In the genomic region with DNA sequence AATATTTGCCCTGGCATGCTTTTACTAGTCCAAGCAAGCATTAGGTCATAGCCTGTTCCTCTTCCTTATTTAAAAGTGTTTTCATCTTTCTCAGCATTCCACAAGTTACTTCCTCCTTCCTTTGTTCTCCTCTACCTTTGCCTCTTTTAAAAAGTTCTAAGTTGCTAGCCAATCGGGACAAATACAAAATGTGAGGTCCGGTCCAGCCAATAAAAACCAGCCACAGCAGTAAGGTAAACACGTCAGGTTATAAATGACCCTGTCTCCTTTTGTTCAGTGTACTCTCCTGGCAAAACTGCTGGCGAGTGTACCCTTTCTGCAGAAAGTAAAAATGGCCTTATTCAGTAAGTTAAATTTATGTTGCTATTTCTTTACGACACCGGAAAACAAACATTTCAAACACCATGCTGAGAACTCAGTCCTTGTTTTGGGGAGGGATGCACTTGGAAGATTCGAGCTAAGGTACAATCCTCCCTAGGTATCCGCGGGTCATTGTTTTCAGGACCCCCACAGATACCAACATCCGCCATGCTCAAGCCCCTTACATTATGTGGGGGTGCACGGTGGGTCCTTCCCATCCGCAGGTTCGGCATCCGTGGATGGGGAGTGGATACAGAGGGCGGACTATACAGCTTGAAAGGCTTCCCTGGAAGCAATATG, we compare ENCODE assay signal across 8 cellular contexts. TPM values are rescaled to one million over a fixed set of nuclear protein-coding genes. Genes with fewer than 3 reads are reported as not detected.
DNase-seq lines count a peak whose midpoint lies in the region; ATAC-seq and TF ChIP-seq lines count a peak whose summit lies in the region.
"Not testable (repeated sequence)": the region's sequence is repeated elsewhere in the genome, so short reads cannot be mapped to it uniquely, and the experiment has no call there.

No MANE protein-coding gene starts in this region.

- H3K36me3 ChIP-seq in CD4-positive, alpha-beta memory T cell (ENCODE audit: insufficient read depth, low read length): peaks cover 13% of the 10 kb centered on the region
- H3K36me3 ChIP-seq in KMS-11 (ENCODE audit: insufficient read depth); testis (ENCODE audit: low read depth, missing control alignments): not testable (repeated sequence)
- H3K36me3 ChIP-seq in esophagus squamous epithelium (peaks cover 0 to 20% (median 3%) of the 10 kb centered on the region in 3 donors), left lung (peaks cover 0 to 18% of the 10 kb centered on the region in 2 donors)

- WGBS in esophagus squamous epithelium, 2 donors: 54 to 83% methylated on average over 10 to 12 of the region's 15 CpGs
- 40 to 49% methylated on average over 15 of the region's 15 CpGs for WGBS in testis, 2 donors

- H3K4me2 ChIP-seq in KMS-11: peak overlapping the region; percentile 21; the same call in 1 of the 2 replicates

- ATAC-seq in left lung: not testable (repeated sequence)
- ATAC-seq in omental fat pad (ENCODE audit: low FRiP score): peak; percentile 16

- not testable (repeated sequence) for H3K27me3 ChIP-seq in CD4-positive, alpha-beta memory T cell (ENCODE audit: insufficient read depth, low read length); KMS-11 (ENCODE audit: insufficient read depth, low read depth); esophagus squamous epithelium; left lung; testis

- peak overlapping the region; percentile 90; the same call in 1 of the 2 replicates for H2AFZ ChIP-seq in KMS-11 (ENCODE audit: low read depth)

- H3K4me3 ChIP-seq in CD4-positive, alpha-beta memory T cell (ENCODE audit: low read length in 2 of 2); KMS-11 (IDR thresholded peaks at IDR 0.05; ENCODE audit: insufficient read depth, low read depth, low read length): not testable (repeated sequence)
- H3K4me3 ChIP-seq in astrocyte of the cerebellum (ENCODE audit: low read depth, low read length): peak overlapping the region; percentile 92
- H3K4me3 ChIP-seq in esophagus squamous epithelium: peak overlapping the region in 3 of 4 donors; percentile 81 to 95 (median 85)
- peak overlapping the region in 1 of 2 donors; percentile 99 for H3K4me3 ChIP-seq in left lung
- peak overlapping the region; percentile 90 to 99 for H3K4me3 ChIP-seq in testis

- not testable (repeated sequence) for H3K9me3 Mint-ChIP-seq in CD4-positive, alpha-beta memory T cell; T-helper 2 cell treated with Interferon-gamma antibody and Interleukin-4, amounts not matched to agents 5 μg/mL and 100 μg/mL, for 36 hours

- intact Hi-C loops in CD4-positive, alpha-beta memory T cell (cut with micrococcal nuclease): loop anchor here (1.0 to 5.0 kb wide), 4 partner anchors 56 to 1482 kb away; a partner anchor contains a TSS
- intact Hi-C loops in esophagus squamous epithelium (cut with DNase I); left lung (cut with DNase I); testis (cut with DNase I; ENCODE audit: low total_unique reads): not testable (repeated sequence)

- POLR2A ChIA-PET in CD4-positive, alpha-beta memory T cell (lab: Charles Lee; ENCODE audit: partially characterized antibody): interaction anchor here (0.9 to 2.7 kb wide), 3 partner anchors 178 to 1482 kb away, joined by 3 to 24 read pairs (median 3); a partner anchor contains a TSS

- not testable (repeated sequence) for H3K27me3 Mint-ChIP-seq in CD4-positive, alpha-beta memory T cell
- H3K27me3 Mint-ChIP-seq in T-helper 2 cell treated with Interferon-gamma antibody and Interleukin-4, amounts not matched to agents 5 μg/mL and 100 μg/mL, for 36 hours (ENCODE audit: low read depth): peaks cover 12% of the 10 kb centered on the region

- in situ Hi-C loops in astrocyte of the cerebellum (cut with HindIII; ENCODE audit: low sequenced_read_pairs): loop anchor here (10.0 kb wide), 1 partner anchor 255 kb away; no protein-coding TSS in a partner anchor

- H3K36me3 Mint-ChIP-seq in CD4-positive, alpha-beta memory T cell: peaks cover 10 to 20% of the 10 kb centered on the region in 2 donors
- peaks cover 13% of the 10 kb centered on the region for H3K36me3 Mint-ChIP-seq in T-helper 2 cell treated with Interferon-gamma antibody and Interleukin-4, amounts not matched to agents 5 μg/mL and 100 μg/mL, for 36 hours (ENCODE audit: low read depth)

- H3K4me3 Mint-ChIP-seq in CD4-positive, alpha-beta memory T cell: peak overlapping the region; percentile 96 to 99 (median 97)
- peak overlapping the region; percentile 96 for H3K4me3 Mint-ChIP-seq in T-helper 2 cell treated with Interferon-gamma antibody and Interleukin-4, amounts not matched to agents 5 μg/mL and 100 μg/mL, for 36 hours

- TF ChIP-seq POLR2A in esophagus squamous epithelium (IDR thresholded peaks at IDR 0.05); testis (IDR thresholded peaks at IDR 0.05): not testable (repeated sequence)

- peaks cover 40% of the 10 kb centered on the region for H3K79me2 ChIP-seq in KMS-11 (ENCODE audit: insufficient read depth, low read depth)

- not testable (repeated sequence) for DNase-seq in CD4-positive, alpha-beta memory T cell; T-helper 2 cell treated with Interferon-gamma antibody and Interleukin-4, amounts not matched to agents 5 μg/mL and 100 μg/mL, for 36 hours (ENCODE audit: low spot score); astrocyte of the cerebellum (ENCODE audit: low read depth); esophagus squamous epithelium (lab: John Stamatoyannopoulos, UW); left lung; omental fat pad (ENCODE audit: low spot score); testis

- TF ChIP-seq CTCF in KMS-11 (conservative IDR thresholded peaks at IDR 0.05; ENCODE audit: low read depth, low read length); astrocyte of the cerebellum (IDR thresholded peaks at IDR 0.05; ENCODE audit: low read depth, low read length, missing control alignments); esophagus squamous epithelium (IDR thresholded peaks at IDR 0.05); left lung (IDR thresholded peaks at IDR 0.05); omental fat pad (IDR thresholded peaks at IDR 0.05); testis (IDR thresholded peaks at IDR 0.05): not testable (repeated sequence)

- H3K9ac ChIP-seq in KMS-11: not testable (repeated sequence)

- H3K4me1 Mint-ChIP-seq in CD4-positive, alpha-beta memory T cell: peaks cover 20 to 42% (median 31%) of the 10 kb centered on the region in 4 donors
- not testable (repeated sequence) for H3K4me1 Mint-ChIP-seq in T-helper 2 cell treated with Interferon-gamma antibody and Interleukin-4, amounts not matched to agents 5 μg/mL and 100 μg/mL, for 36 hours (ENCODE audit: low read depth)

- H4K20me1 ChIP-seq in KMS-11 (ENCODE audit: insufficient read depth): not testable (repeated sequence)

- peak overlapping the region; percentile 80 for H3K27ac ChIP-seq in CD4-positive, alpha-beta memory T cell (ENCODE audit: low read depth, low read length)
- not testable (repeated sequence) for H3K27ac ChIP-seq in KMS-11
- peak overlapping the region; percentile 83 to 94 (median 92) for H3K27ac ChIP-seq in esophagus squamous epithelium
- H3K27ac ChIP-seq in left lung: peak overlapping the region; percentile 75 to 82
- H3K27ac ChIP-seq in testis: peak overlapping the region in 1 of 2 donors; percentile 92

- CTCF ChIA-PET in CD4-positive, alpha-beta memory T cell (lab: Charles Lee; ENCODE audit: partially characterized antibody): interaction anchor here (0.6 to 2.5 kb wide), 20 partner anchors 8 to 628 kb away, joined by 3 to 25 read pairs (median 4); a partner anchor contains a TSS

- H3K9me3 ChIP-seq in CD4-positive, alpha-beta memory T cell (ENCODE audit: control insufficient read depth in 1 of 2, low read length in 2 of 2); esophagus squamous epithelium; left lung; testis: not testable (repeated sequence)

- H3K27ac Mint-ChIP-seq in CD4-positive, alpha-beta memory T cell: peak overlapping the region in 6 of 7 donors; percentile 59 to 97 (median 83)
- H3K27ac Mint-ChIP-seq in T-helper 2 cell treated with Interferon-gamma antibody and Interleukin-4, amounts not matched to agents 5 μg/mL and 100 μg/mL, for 36 hours: peak overlapping the region; percentile 78

- peaks cover 27% of the 10 kb centered on the region for H3K4me1 ChIP-seq in CD4-positive, alpha-beta memory T cell (ENCODE audit: insufficient read depth, low read length)
- H3K4me1 ChIP-seq in KMS-11 (ENCODE audit: low read depth, poor library complexity, severe bottlenecking) (peaks cover 35% of the 10 kb centered on the region), esophagus squamous epithelium (peaks cover 20 to 91% (median 48%) of the 10 kb centered on the region in 3 donors), left lung (peaks cover 14 to 25% of the 10 kb centered on the region in 2 donors)
- not testable (repeated sequence) for H3K4me1 ChIP-seq in testis

RNA-seq across cellular contexts. Expression of a gene that starts 0.6 kb away (rescaled TPM):
- 10 to 100 TPM; 41.2 to 43.4 TPM for total RNA-seq in CD4-positive, alpha-beta memory T cell
- polyA plus RNA-seq in CD4-positive, alpha-beta memory T cell: 100 to 1,000 TPM in 1 of 2 donors, 10 to 100 TPM in 1; 59.9 to 112 TPM
- 10 to 100 TPM; 40.3 to 59.5 (median 49.3) TPM for total RNA-seq in esophagus squamous epithelium
- total RNA-seq in left lung: 10 to 100 TPM; 28.2 to 30.7 TPM
- total RNA-seq in omental fat pad: 10 to 100 TPM; 29.7 to 50.4 (median 34.3) TPM
- 10 to 100 TPM; 48.9 to 55.6 TPM for total RNA-seq in testis
- polyA plus RNA-seq in testis (ENCODE audit: insufficient read depth, low read depth, low replicate concordance): 21.2 TPM

RNA-seq across cellular contexts. Expression of a gene that starts 5.1 kb away (rescaled TPM):
- 1 to 10 TPM; 1.3 to 2.2 TPM for total RNA-seq in CD4-positive, alpha-beta memory T cell
- 1 to 10 TPM; 1.4 to 4.8 TPM for polyA plus RNA-seq in CD4-positive, alpha-beta memory T cell
- total RNA-seq in esophagus squamous epithelium (10 to 100 TPM; 35.9 to 89.7 (median 48.2) TPM), left lung (10 to 100 TPM; 34.2 to 54.3 TPM), omental fat pad (10 to 100 TPM; 14.8 to 32.6 (median 17.9) TPM), testis (10 to 100 TPM; 57.2 to 68.3 TPM)
- 50.0 TPM for polyA plus RNA-seq in testis (ENCODE audit: insufficient read depth, low read depth, low replicate concordance)

Comparison
In these comparisons a context has a peak if more than half of its experiments do, and no peak if none do; other contexts are left out.
1. RNA of a gene that starts 5.1 kb away (total RNA-seq): 57.2 to 68.3 TPM in testis, 34.2 to 54.3 TPM in left lung, 35.9 to 89.7 TPM in esophagus squamous epithelium and 14.8 to 32.6 TPM in omental fat pad; 1.3 to 2.2 TPM in CD4-positive, alpha-beta memory T cell; every median in the first group is over 4 times any median in the second.